Comparison of ENCODE assay signal across 14 cellular contexts in the genomic region with DNA sequence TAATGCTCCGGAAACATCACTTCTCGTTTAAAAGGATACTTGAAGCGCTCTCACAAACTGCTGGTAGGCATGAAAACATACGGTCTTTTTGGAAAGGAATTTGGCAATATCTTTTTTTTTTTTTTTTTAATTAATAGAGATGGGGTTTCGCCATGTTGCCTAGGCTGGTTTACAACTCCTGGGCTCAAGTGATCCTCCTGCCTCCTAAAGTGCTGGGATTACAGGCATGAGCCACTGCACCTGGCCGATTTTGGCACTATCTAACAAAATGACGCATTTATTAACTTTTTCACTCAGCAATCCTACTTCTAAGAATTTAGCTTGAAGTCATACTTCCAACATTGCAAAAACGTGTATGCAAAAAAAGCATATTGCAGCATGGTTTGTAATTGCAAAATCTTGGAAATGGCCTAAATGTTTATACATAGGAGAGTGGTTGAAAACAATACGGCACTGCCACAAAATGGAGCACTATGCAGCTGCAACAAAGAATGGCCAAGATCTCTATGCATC.
"Had no signal": no experiment of that assay in that cellular context is flagged by ENCODE, and none has a peak within 500 bp of the region (broad histone marks: within the 10 kb centered on the region; RNA-seq: fewer than 3 reads in every experiment).

No MANE protein-coding gene starts in this region.

- H3K4me3 ChIP-seq: ovary, suprapubic skin had no signal

- H3K27me3 ChIP-seq: ovary, suprapubic skin had no signal

- H3K27ac ChIP-seq: ovary, suprapubic skin had no signal

- H3K36me3 ChIP-seq: ovary, suprapubic skin had no signal

- H3K27me3 Mint-ChIP-seq: activated CD8-positive, alpha-beta T cell treated with anti-CD3 and anti-CD28 coated beads for 36 hours; activated naive CD4-positive, alpha-beta T cell treated with anti-CD3 and anti-CD28 coated beads, Interleukin-2, amount 10 ng/mL, durations not matched to agents 7 days and 5 days; naive thymus-derived CD4-positive, alpha-beta T cell had no signal

- H3K27ac Mint-ChIP-seq: activated CD8-positive, alpha-beta T cell treated with anti-CD3 and anti-CD28 coated beads for 36 hours; endodermal cell had no signal

- H3K9me3 Mint-ChIP-seq: activated CD8-positive, alpha-beta T cell treated with anti-CD3 and anti-CD28 coated beads for 36 hours; activated naive CD4-positive, alpha-beta T cell treated with anti-CD3 and anti-CD28 coated beads, Interleukin-2, amount 10 ng/mL, durations not matched to agents 7 days and 5 days; activated T-helper 1 cell treated with anti-CD3 and anti-CD28 coated beads, Interleukin-12 subunit alpha, Interleukin-12 subunit beta, Interleukin-2, Interleukin-4 antibody, amounts not matched to agents 30 ng/mL and 10 ng/mL and 1 ng/mL, durations not matched to agents 14 hours and 24 hours and 36 hours; endodermal cell had no signal

- ATAC-seq: activated CD8-positive, alpha-beta T cell treated with anti-CD3 and anti-CD28 coated beads for 36 hours; naive thymus-derived CD4-positive, alpha-beta T cell had no signal

- DNase-seq: activated CD4-positive, alpha-beta T cell treated with anti-CD3 and anti-CD28 coated beads for 4 hours; activated CD8-positive, alpha-beta T cell treated with anti-CD3 and anti-CD28 coated beads for 36 hours; activated naive CD4-positive, alpha-beta T cell treated with anti-CD3 and anti-CD28 coated beads, Interleukin-2, amount 10 ng/mL, durations not matched to agents 7 days and 5 days; dermis blood vessel endothelial cell; endodermal cell; erythroblast; hippocampal formation; naive thymus-derived CD4-positive, alpha-beta T cell; ovary; stimulated activated CD4-positive, alpha-beta T cell treated with anti-CD3 and anti-CD28 coated beads, Interleukin-12 subunit alpha, Interleukin-12 subunit beta, amount 100 ng/mL, for 4 hours; stimulated activated naive CD4-positive, alpha-beta T cell treated with Interleukin-2 at 50 U/mL for 16 hours; SW 1271 had no signal

- H3K9me3 ChIP-seq: ovary, suprapubic skin had no signal
